In genomic region chr2:206477296-206477695, GRCh38 we compare ENCODE assay signal across 21 cellular contexts. TPM values are rescaled to one million over a fixed set of nuclear protein-coding genes. Genes with fewer than 3 reads are reported as not detected.
DNase-seq lines count a peak whose midpoint lies in the region; ATAC-seq and TF ChIP-seq lines count a peak whose summit lies in the region.
"Had no signal": no experiment of that assay in that cellular context is flagged by ENCODE, and none has a peak within 500 bp of the region (broad histone marks: within the 10 kb centered on the region; RNA-seq: fewer than 3 reads in every experiment).

No MANE protein-coding gene starts in this region.

- no peaks in the 10 kb centered on the region for H3K79me2 ChIP-seq in mammary epithelial cell (ENCODE audit: insufficient read depth, low read length)

- peak overlapping the region in 1 of 3 experiments; percentile 17 for H3K4me3 ChIP-seq in mammary epithelial cell (replicated peaks in 1 of 3; ENCODE audit: insufficient read depth in 1 of 3, low read depth in 2 of 3, low read length in 3 of 3)
- H3K4me3 ChIP-seq: stomach had no signal

- H3K27ac Mint-ChIP-seq in stimulated activated memory B cell treated with anti-CD40 and anti-IgM and Interleukin-4, amounts not matched to agents 10 μg/mL and 1 μg/mL and 100 μg/mL, for 72 hours: no peak overlapping the region
- H3K27ac Mint-ChIP-seq: activated T-helper 1 cell treated with anti-CD3 and anti-CD28 coated beads, Interleukin-12 subunit alpha, Interleukin-12 subunit beta, Interleukin-2, Interleukin-4 antibody, amounts not matched to agents 30 ng/mL and 10 ng/mL and 1 ng/mL, durations not matched to agents 14 hours and 24 hours and 36 hours; CD4-positive, alpha-beta T cell; H9; naive B cell; T-helper 1 cell treated with Interleukin-12 subunit alpha and Interleukin-12 subunit beta and Interleukin-4 antibody, amounts not matched to agents 30 μg/mL and 1 μg/mL, for 36 hours had no signal

- no peaks in the 10 kb centered on the region for H3K9me3 ChIP-seq in mammary epithelial cell (replicated peaks; ENCODE audit: insufficient read depth, low read length)
- H3K9me3 ChIP-seq: stomach had no signal

- peaks cover 10% of the 10 kb centered on the region for H3K27me3 Mint-ChIP-seq in stimulated activated memory B cell treated with anti-CD40 and anti-IgM and Interleukin-4, amounts not matched to agents 10 μg/mL and 1 μg/mL and 100 μg/mL, for 72 hours

- ATAC-seq in stimulated activated memory B cell treated with anti-CD40 and anti-IgM and Interleukin-4, amounts not matched to agents 10 μg/mL and 1 μg/mL and 100 μg/mL, for 72 hours: no peak
- ATAC-seq: right cardiac atrium had no signal

- H3K4me1 ChIP-seq in mammary epithelial cell (ENCODE audit: insufficient read depth, low read length): peaks cover 3% of the 10 kb centered on the region
- H3K4me1 ChIP-seq: stomach had no signal

- no peaks in the 10 kb centered on the region for H3K36me3 ChIP-seq in mammary epithelial cell (ENCODE audit: insufficient read depth, low read length)
- H3K36me3 ChIP-seq: stomach had no signal

- H3K4me1 Mint-ChIP-seq in stimulated activated memory B cell treated with anti-CD40 and anti-IgM and Interleukin-4, amounts not matched to agents 10 μg/mL and 1 μg/mL and 100 μg/mL, for 72 hours: no peaks in the 10 kb centered on the region
- H3K4me1 Mint-ChIP-seq: naive B cell had no signal

- peak overlapping the region; percentile 29 for H3K4me2 ChIP-seq in mammary epithelial cell (ENCODE audit: insufficient read depth, low read depth, low read length)

- TF ChIP-seq CTCF in mammary epithelial cell (conservative IDR thresholded peaks at IDR 0.05 in 1 of 2, IDR thresholded peaks at IDR 0.05 in 1 of 2; ENCODE audit: extremely low read depth in 1 of 2, insufficient read depth in 1 of 2, low read depth in 1 of 2, low read length in 2 of 2): no peak

- H3K9me3 Mint-ChIP-seq in stimulated activated memory B cell treated with anti-CD40 and anti-IgM and Interleukin-4, amounts not matched to agents 10 μg/mL and 1 μg/mL and 100 μg/mL, for 72 hours: no peaks in the 10 kb centered on the region
- H3K9me3 Mint-ChIP-seq: activated T-helper 1 cell treated with anti-CD3 and anti-CD28 coated beads, Interleukin-12 subunit alpha, Interleukin-12 subunit beta, Interleukin-2, Interleukin-4 antibody, amounts not matched to agents 30 ng/mL and 10 ng/mL and 1 ng/mL, durations not matched to agents 14 hours and 24 hours and 36 hours; CD4-positive, alpha-beta T cell; naive B cell; T-helper 1 cell treated with Interleukin-12 subunit alpha and Interleukin-12 subunit beta and Interleukin-4 antibody, amounts not matched to agents 30 μg/mL and 1 μg/mL, for 36 hours had no signal

- WGBS in mammary epithelial cell (ENCODE audit: low coverage, missing lambda C conversion rate): 0% methylated on average over 1 of the region's 1 CpG

- H3K27me3 ChIP-seq in mammary epithelial cell (ENCODE audit: insufficient read depth, low read length): no peaks in the 10 kb centered on the region
- H3K27me3 ChIP-seq: stomach had no signal

- peak overlapping the region; percentile 25 for H3K27ac ChIP-seq in mammary epithelial cell (ENCODE audit: insufficient read depth, low read depth, low read length)
- H3K27ac ChIP-seq: HL-60, stomach had no signal

- H3K4me3 Mint-ChIP-seq in stimulated activated memory B cell treated with anti-CD40 and anti-IgM and Interleukin-4, amounts not matched to agents 10 μg/mL and 1 μg/mL and 100 μg/mL, for 72 hours: no peak overlapping the region
- H3K4me3 Mint-ChIP-seq: activated T-helper 1 cell treated with anti-CD3 and anti-CD28 coated beads, Interleukin-12 subunit alpha, Interleukin-12 subunit beta, Interleukin-2, Interleukin-4 antibody, amounts not matched to agents 30 ng/mL and 10 ng/mL and 1 ng/mL, durations not matched to agents 14 hours and 24 hours and 36 hours; CD4-positive, alpha-beta T cell; H9; naive B cell; T-helper 1 cell treated with Interleukin-12 subunit alpha and Interleukin-12 subunit beta and Interleukin-4 antibody, amounts not matched to agents 30 μg/mL and 1 μg/mL, for 36 hours had no signal

- H3K9ac ChIP-seq in mammary epithelial cell (ENCODE audit: insufficient read depth, low read length): no peak overlapping the region

- CTCF ChIA-PET in mammary epithelial cell (lab: Charles Lee; ENCODE audit: low non-redundant PET): no interaction called here

- DNase-seq in GM04504 (ENCODE audit: low read depth) (peak; percentile 43), NCI-H2171 treated with DMSO at 0.1 percent for 48 hours (lab: John Stamatoyannopoulos, UW) (peak; percentile 90), mammary epithelial cell (peak; percentile 93), non-pigmented ciliary epithelial cell (ENCODE audit: low read depth) (peak; percentile 40), erythroblast (lab: John Stamatoyannopoulos, UW) (no peak), CD1c-positive myeloid dendritic cell (ENCODE audit: extremely low spot score) (no peak)
- no peak for DNase-seq in stimulated activated CD4-positive, alpha-beta T cell treated with anti-CD3 and anti-CD28 coated beads, Interleukin-15, amount 100 ng/mL, for 24 hours
- DNase-seq: activated CD4-positive, alpha-beta T cell treated with anti-CD3 and anti-CD28 coated beads for 4 hours; amniotic stem cell; CD4-positive, alpha-beta T cell; H9; Karpas-422; kidney; naive B cell; NCI-H2081 treated with DMSO at 0.1 percent for 48 hours; right cardiac atrium; stomach had no signal

- H2AFZ ChIP-seq in mammary epithelial cell (ENCODE audit: low read depth, low read length): peak overlapping the region; percentile 27

- in situ Hi-C loops in mammary epithelial cell (cut with MboI; ENCODE audit: low sequenced_read_pairs in 2 of 2): no loop called here

- no peak for TF ChIP-seq POLR2A in erythroblast (IDR thresholded peaks at IDR 0.05; ENCODE audit: low read length)

- no peaks in the 10 kb centered on the region for H3K36me3 Mint-ChIP-seq in stimulated activated memory B cell treated with anti-CD40 and anti-IgM and Interleukin-4, amounts not matched to agents 10 μg/mL and 1 μg/mL and 100 μg/mL, for 72 hours
- H3K36me3 Mint-ChIP-seq: naive B cell had no signal

- dilution Hi-C loops in mammary epithelial cell (cut with HindIII; ENCODE audit: low sequenced_read_pairs): no loop called here

- H4K20me1 ChIP-seq in mammary epithelial cell (ENCODE audit: insufficient read depth, low read length): no peaks in the 10 kb centered on the region

- intact Hi-C loops in mammary epithelial cell (cut with micrococcal nuclease): no loop called here

- no TSS peak for BruUV-seq in mammary epithelial cell (replicated peaks; lab: Mats Ljungman, UMichigan)

RNA-seq across cellular contexts. Expression of gene ADAM23, which starts 34.0 kb away (rescaled TPM):
- total RNA-seq in mammary epithelial cell: 10 to 100 TPM; 19.0 to 30.1 TPM
- polyA plus RNA-seq in mammary epithelial cell: 2.5 TPM
- polyA minus RNA-seq in mammary epithelial cell: not detected

Comparison
In these comparisons a context has a peak if more than half of its experiments do, and no peak if none do; other contexts are left out.
1. DNase-seq: peak in GM04504 (single experiment), NCI-H2171 treated with DMSO at 0.1 percent for 48 hours (single experiment), mammary epithelial cell (single experiment) and non-pigmented ciliary epithelial cell (single experiment); none in erythroblast (0 of 2), stimulated activated CD4-positive, alpha-beta T cell treated with anti-CD3 and anti-CD28 coated beads, Interleukin-15, amount 100 ng/mL, for 24 hours (single experiment) and CD1c-positive myeloid dendritic cell (single experiment).